8 cellular contexts compared by ENCODE assay signal in genomic region chr20:63979221-63979548, GRCh38. TPM values are rescaled to one million over a fixed set of nuclear protein-coding genes. Genes with fewer than 3 reads are reported as not detected.
DNase-seq lines count a peak whose midpoint lies in the region; ATAC-seq and TF ChIP-seq lines count a peak whose summit lies in the region.

No MANE protein-coding gene starts in this region.

- CTCF ChIA-PET in CD8-positive, alpha-beta T cell (lab: Charles Lee), result interaction anchor here (1.0 to 2.5 kb wide), 7 partner anchors 18 to 240 kb away, joined by 3 to 26 read pairs (median 3); partner anchors contain the start of genes LKAAEAR1 and SLC2A4RG

- H3K27me3 ChIP-seq in CD8-positive, alpha-beta T cell (ENCODE audit: insufficient read depth, low read length), result no peaks in the 10 kb centered on the region
- H3K27me3 ChIP-seq in OCI-LY3 (ENCODE audit: low read depth, low read length), result no peaks in the 10 kb centered on the region
- no peaks in the 10 kb centered on the region for H3K27me3 ChIP-seq in neutrophil

- peaks cover 53% of the 10 kb centered on the region for H3K4me1 ChIP-seq in CD8-positive, alpha-beta T cell (ENCODE audit: insufficient read depth, low read length)
- peaks cover 29% of the 10 kb centered on the region for H3K4me1 ChIP-seq in OCI-LY3 (ENCODE audit: low read length)
- H3K4me1 ChIP-seq in neutrophil (ENCODE audit: control insufficient read depth in 1 of 2, insufficient read depth in 1 of 2, low read depth in 1 of 2, low read length in 1 of 2), result peaks cover 31 to 40% of the 10 kb centered on the region in 2 experiments

- H3K4me3 Mint-ChIP-seq in CD8-positive, alpha-beta T cell, result peak overlapping the region; percentile 80

- ATAC-seq in CD8-positive, alpha-beta T cell, result no peak
- ATAC-seq in HG02870 (IDR thresholded peaks at IDR 0.05; ENCODE audit: unreplicated experiment), result no peak

- POLR2A ChIA-PET in CD8-positive, alpha-beta T cell (lab: Charles Lee), result interaction anchor here (1.0 to 3.0 kb wide), 5 partner anchors 23 to 411 kb away, joined by 3 to 18 read pairs (median 7); partner anchors contain the start of genes TPD52L2 and UCKL1

- H2AFZ ChIP-seq in OCI-LY3 (ENCODE audit: low read depth, low read length), result peak overlapping the region; percentile 31; the same call in 1 of the 2 replicates

- peaks cover 63% of the 10 kb centered on the region for H3K4me1 Mint-ChIP-seq in CD8-positive, alpha-beta T cell (ENCODE audit: low read depth)

- H3K9ac ChIP-seq in OCI-LY3 (ENCODE audit: low read length), result peak overlapping the region; percentile 91

- no peaks in the 10 kb centered on the region for H3K9me3 Mint-ChIP-seq in CD8-positive, alpha-beta T cell

- H4K20me1 ChIP-seq in OCI-LY3 (ENCODE audit: insufficient read depth, low read length), result peaks cover 10% of the 10 kb centered on the region; the same call in 1 of the 2 replicates

- intact Hi-C loops in CD8-positive, alpha-beta T cell (cut with DNase I, micrococcal nuclease), result loop anchor here in 1 of 2 experiments (5.0 kb wide), 1 partner anchor 82 kb away; the partner anchor contains the start of gene DNAJC5

- peak overlapping the region; percentile 10 for H3K27ac Mint-ChIP-seq in CD8-positive, alpha-beta T cell

- in situ Hi-C loops in GM13976 (cut with MboI; ENCODE audit: low sequenced_read_pairs, unreplicated experiment), result no loop called here

- H3K9me3 ChIP-seq in CD8-positive, alpha-beta T cell (ENCODE audit: low read length), result no peaks in the 10 kb centered on the region
- no peaks in the 10 kb centered on the region for H3K9me3 ChIP-seq in OCI-LY3 (ENCODE audit: insufficient read depth, low read length)
- no peaks in the 10 kb centered on the region for H3K9me3 ChIP-seq in neutrophil

- H3K4me2 ChIP-seq in OCI-LY3 (ENCODE audit: low read length), result peak overlapping the region; percentile 99

- H3K27me3 Mint-ChIP-seq in CD8-positive, alpha-beta T cell (ENCODE audit: low read depth), result no peaks in the 10 kb centered on the region

- TF ChIP-seq CTCF in CD8-positive, alpha-beta T cell (IDR thresholded peaks at IDR 0.05), result no peak
- TF ChIP-seq CTCF in OCI-LY3 (IDR thresholded peaks at IDR 0.05; ENCODE audit: low read depth, low read length) (no peak), neutrophil (IDR thresholded peaks at IDR 0.05) (no peak), GM13976 (IDR thresholded peaks at IDR 0.05; ENCODE audit: borderline replicate concordance, control extremely low read depth, extremely low read depth, insufficient read depth, missing control alignments) (no peak)

- peak overlapping the region; percentile 62 for H3K4me3 ChIP-seq in CD8-positive, alpha-beta T cell (ENCODE audit: low read depth, low read length)
- H3K4me3 ChIP-seq in OCI-LY3 (ENCODE audit: low read length) (peak overlapping the region; percentile 91), neutrophil (ENCODE audit: low read depth in 1 of 2, low read length in 1 of 2) (peak overlapping the region; percentile 64 to 80)

- H3K36me3 ChIP-seq in CD8-positive, alpha-beta T cell (ENCODE audit: insufficient read depth, low read length), result peaks cover 15% of the 10 kb centered on the region
- H3K36me3 ChIP-seq in OCI-LY3 (replicated peaks; ENCODE audit: low read depth, low read length) (peaks cover 20% of the 10 kb centered on the region), neutrophil (peaks cover 13% of the 10 kb centered on the region)

- H3K27ac ChIP-seq in CD8-positive, alpha-beta T cell (ENCODE audit: low read depth, low read length), result no peak overlapping the region
- H3K27ac ChIP-seq in OCI-LY3 (ENCODE audit: low read length) (peak overlapping the region; percentile 93), epithelial cell of prostate (peak overlapping the region; percentile 96), neutrophil (no peak overlapping the region)

- peaks cover 34% of the 10 kb centered on the region for H3K36me3 Mint-ChIP-seq in CD8-positive, alpha-beta T cell

- peaks cover 51% of the 10 kb centered on the region for H3K79me2 ChIP-seq in OCI-LY3 (ENCODE audit: low read length)

- DNase-seq in CD8-positive, alpha-beta T cell, result no peak
- DNase-seq in epithelial cell of prostate (ENCODE audit: low read depth, low spot score), result no peak
- DNase-seq in GM13976 (ENCODE audit: low spot score), result no peak
- DNase-seq in NOMO-1 treated with DMSO at 0.1 percent for 48 hours (lab: John Stamatoyannopoulos, UW; ENCODE audit: unreplicated experiment), result no peak
- DNase-seq in stimulated activated CD4-positive, alpha-beta T cell treated with anti-CD3 and anti-CD28 coated beads, Interleukin-4, amount 100 ng/mL, for 24 hours, result no peak

RNA-seq across cellular contexts. Expression of gene SAMD10, which starts 0.3 kb away (rescaled TPM):
- 1 to 10 TPM; 7.3 to 8.6 TPM for total RNA-seq in CD8-positive, alpha-beta T cell

RNA-seq across cellular contexts. Expression of gene PRPF6, which starts 1.7 kb away (rescaled TPM):
- total RNA-seq in CD8-positive, alpha-beta T cell, result 10 to 100 TPM; 51.6 to 51.9 TPM

RNA-seq across cellular contexts. Expression of gene ZNF512B, which starts 9.5 kb away (rescaled TPM):
- 10 to 100 TPM; 13.9 to 14.9 TPM for total RNA-seq in CD8-positive, alpha-beta T cell

RNA-seq across cellular contexts. Expression of gene UCKL1, which starts 23.0 kb away (rescaled TPM):
- 10 to 100 TPM; 29.6 to 33.7 TPM for total RNA-seq in CD8-positive, alpha-beta T cell

RNA-seq across cellular contexts. Expression of gene C20orf204, which starts 56.8 kb away (rescaled TPM):
- total RNA-seq in CD8-positive, alpha-beta T cell, result 1 to 10 TPM; 6.9 to 7.1 TPM

Comparison
In these comparisons a context has a peak if more than half of its experiments do, and no peak if none do; other contexts are left out.
1. H3K27ac ChIP-seq: peak in OCI-LY3 (single experiment) and epithelial cell of prostate (single experiment); none in CD8-positive, alpha-beta T cell (single experiment) and neutrophil (single experiment).
2. Peak in every context shown above with its lines, with median percentiles within 50 percentile points of each other: H3K4me3 ChIP-seq.